Comparison of ENCODE assay signal across 22 cellular contexts in the genomic region with DNA sequence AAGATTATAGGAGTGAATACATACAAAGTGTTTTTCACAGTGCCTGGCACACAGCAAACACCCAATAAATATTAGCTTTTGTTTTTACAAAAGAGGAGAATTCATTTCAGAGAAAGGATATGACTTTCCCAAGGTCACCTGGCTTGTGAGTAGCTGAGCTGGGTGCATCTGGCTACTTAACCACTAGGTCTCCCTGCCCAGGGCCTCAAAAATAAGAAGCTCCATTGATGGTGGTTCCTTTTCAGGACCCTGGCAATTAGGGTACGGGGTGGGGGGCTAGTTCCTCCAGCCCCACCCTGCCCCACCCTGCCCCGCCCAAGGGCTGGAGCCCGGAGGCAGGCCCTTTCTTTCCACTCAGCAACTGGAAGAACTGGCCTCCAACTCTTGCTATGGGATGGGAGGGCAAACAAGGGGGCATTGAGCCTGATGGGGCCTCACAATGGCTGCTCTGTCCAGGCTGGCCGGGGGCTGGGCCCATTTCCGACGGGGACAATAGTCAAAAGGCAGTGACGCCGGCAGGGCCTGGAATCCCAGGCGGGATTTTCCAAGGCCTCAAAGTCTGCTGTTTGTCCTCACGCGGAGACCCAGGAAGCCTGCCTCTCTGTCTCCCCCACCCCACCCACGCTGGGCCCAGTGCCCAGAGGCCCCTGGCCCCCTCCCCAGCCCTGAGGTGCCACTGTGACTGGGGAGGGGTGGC. TPM values are rescaled to one million over a fixed set of nuclear protein-coding genes. Genes with fewer than 3 reads are reported as not detected.
DNase-seq lines count a peak whose midpoint lies in the region; ATAC-seq, FAIRE-seq and TF ChIP-seq lines count a peak whose summit lies in the region.
"Had no signal": no experiment of that assay in that cellular context is flagged by ENCODE, and none has a peak within 500 bp of the region (broad histone marks: within the 10 kb centered on the region; RNA-seq: fewer than 3 reads in every experiment).

No MANE protein-coding gene starts in this region.

- CTCF ChIA-PET in HepG2 (lab: Yijun Ruan, JAX; ENCODE audit: low intra/inter-chr PET ratio, low total read pairs) = no interaction called here
- CTCF ChIA-PET in activated CD8-positive, alpha-beta T cell treated with anti-CD3 and anti-CD28 coated beads for 36 hours (lab: Charles Lee) = interaction anchor here (0.7 to 27.5 kb wide), 5 partner anchors 8 to 58 kb away, joined by 3 to 602 read pairs (median 3); a partner anchor contains a TSS

- intact Hi-C loops in HepG2 (cut with micrococcal nuclease; ENCODE audit: unreplicated experiment) (no loop called here), right lobe of liver (cut with DNase I) (no loop called here), psoas muscle (cut with DNase I) (no loop called here)
- intact Hi-C loops in activated CD8-positive, alpha-beta T cell treated with anti-CD3 and anti-CD28 coated beads for 36 hours (cut with micrococcal nuclease) = no loop called here

- peaks cover 5% of the 10 kb centered on the region for H3K4me1 Mint-ChIP-seq in activated CD8-positive, alpha-beta T cell treated with anti-CD3 and anti-CD28 coated beads for 36 hours (ENCODE audit: low read depth)
- H3K4me1 Mint-ChIP-seq: activated B cell treated with CpG ODN at 0.5 μM for 24 hours had no signal

- H3K4me3 Mint-ChIP-seq in activated CD8-positive, alpha-beta T cell treated with anti-CD3 and anti-CD28 coated beads for 36 hours = no peak overlapping the region
- H3K4me3 Mint-ChIP-seq: activated B cell treated with CpG ODN at 0.5 μM for 24 hours; activated CD8-positive, alpha-beta memory T cell treated with anti-CD3 and anti-CD28 coated beads, Interleukin-2, amount 10 ng/mL, durations not matched to agents 7 days and 5 days; naive thymus-derived CD8-positive, alpha-beta T cell; T-helper 1 cell treated with Interleukin-12 subunit alpha and Interleukin-12 subunit beta and Interleukin-4 antibody, amounts not matched to agents 30 μg/mL and 1 μg/mL, for 36 hours had no signal

- no TSS peak for BruUV-seq in HepG2 (replicated peaks; lab: Mats Ljungman, UMichigan)

- H3K27me3 ChIP-seq in HepG2 (ENCODE audit: control insufficient read depth in 1 of 2, insufficient read depth in 2 of 2, low read length in 2 of 2) = no peaks in the 10 kb centered on the region
- H3K27me3 ChIP-seq in right lobe of liver = no peaks in the 10 kb centered on the region
- H3K27me3 ChIP-seq in psoas muscle (ENCODE audit: insufficient read depth in 3 of 3, low read length in 2 of 3) = no peaks in the 10 kb centered on the region
- H3K27me3 ChIP-seq: esophagus squamous epithelium had no signal

- peaks cover 1% of the 10 kb centered on the region for H3K27me3 Mint-ChIP-seq in activated CD8-positive, alpha-beta T cell treated with anti-CD3 and anti-CD28 coated beads for 36 hours
- H3K27me3 Mint-ChIP-seq: activated B cell treated with CpG ODN at 0.5 μM for 24 hours; activated CD8-positive, alpha-beta memory T cell treated with anti-CD3 and anti-CD28 coated beads, Interleukin-2, amount 10 ng/mL, durations not matched to agents 7 days and 5 days; naive thymus-derived CD8-positive, alpha-beta T cell had no signal

- ATAC-seq in HepG2 (peak; percentile 85), right lobe of liver (no peak), psoas muscle (no peak), HG02798 (IDR thresholded peaks at IDR 0.05; ENCODE audit: poor library complexity, unreplicated experiment) (no peak), GM19328 (IDR thresholded peaks at IDR 0.05; ENCODE audit: unreplicated experiment) (no peak), HG02981 (IDR thresholded peaks at IDR 0.05; ENCODE audit: unreplicated experiment) (no peak)
- no peak for ATAC-seq in activated CD8-positive, alpha-beta T cell treated with anti-CD3 and anti-CD28 coated beads for 36 hours
- ATAC-seq: activated CD8-positive, alpha-beta memory T cell treated with anti-CD3 and anti-CD28 coated beads, Interleukin-2, amount 10 ng/mL, durations not matched to agents 7 days and 5 days; left lobe of liver; naive thymus-derived CD8-positive, alpha-beta T cell had no signal

- peak in 1 of 2 experiments; percentile 46; a peak in 2 of 4 replicates for TF ChIP-seq EP300 in HepG2 (IDR thresholded peaks at IDR 0.05; ENCODE audit: low read depth in 2 of 2, low read length in 2 of 2)
- no peak for TF ChIP-seq EP300 in HepG2 (CRISPR knock-in tag; IDR thresholded peaks at IDR 0.05; ENCODE audit: borderline replicate concordance)

- DNase-seq in HepG2 (ENCODE audit: low spot score) = peak; percentile 91
- DNase-seq in right lobe of liver = no peak
- DNase-seq in hippocampal formation (lab: John Stamatoyannopoulos, UW) = peak; percentile 92 to 94
- DNase-seq in psoas muscle = no peak
- DNase-seq in activated CD8-positive, alpha-beta T cell treated with anti-CD3 and anti-CD28 coated beads for 36 hours = no peak
- DNase-seq: activated B cell treated with CpG ODN at 0.5 μM for 24 hours; activated CD8-positive, alpha-beta memory T cell treated with anti-CD3 and anti-CD28 coated beads, Interleukin-2, amount 10 ng/mL, durations not matched to agents 7 days and 5 days; activated naive CD4-positive, alpha-beta T cell; dermis blood vessel endothelial cell; esophagus squamous epithelium; naive thymus-derived CD8-positive, alpha-beta T cell; NCI-H1417; NCI-H226; stimulated activated CD4-positive, alpha-beta T cell treated with anti-CD3 and anti-CD28 coated beads, Interleukin-2, amount 100 ng/mL, for 24 hours; stimulated activated CD8-positive, alpha-beta memory T cell treated with anti-CD3 and anti-CD28 coated beads, Interleukin-4, amount 100 ng/mL, for 48 hours had no signal

- H3K36me3 Mint-ChIP-seq in activated CD8-positive, alpha-beta T cell treated with anti-CD3 and anti-CD28 coated beads for 36 hours (ENCODE audit: low read depth) = peaks cover 24% of the 10 kb centered on the region
- H3K36me3 Mint-ChIP-seq: activated CD8-positive, alpha-beta memory T cell treated with anti-CD3 and anti-CD28 coated beads, Interleukin-2, amount 10 ng/mL, durations not matched to agents 7 days and 5 days; naive thymus-derived CD8-positive, alpha-beta T cell had no signal

- no peak for TF ChIP-seq RAD21 in HepG2 (CRISPR knock-in tag; IDR thresholded peaks at IDR 0.05)

- peak overlapping the region; percentile 67 for H3K9ac ChIP-seq in HepG2 (ENCODE audit: insufficient read depth, low read depth, low read length)
- H3K9ac ChIP-seq: KMS-11 had no signal

- no peaks in the 10 kb centered on the region for H3K9me3 Mint-ChIP-seq in activated CD8-positive, alpha-beta T cell treated with anti-CD3 and anti-CD28 coated beads for 36 hours
- H3K9me3 Mint-ChIP-seq: activated B cell treated with CpG ODN at 0.5 μM for 24 hours; naive thymus-derived CD8-positive, alpha-beta T cell; T-helper 1 cell treated with Interleukin-12 subunit alpha and Interleukin-12 subunit beta and Interleukin-4 antibody, amounts not matched to agents 30 μg/mL and 1 μg/mL, for 36 hours had no signal

- TF ChIP-seq POLR2A in HepG2 (IDR thresholded peaks at IDR 0.05; ENCODE audit: insufficient read depth in 1 of 2, low read depth in 2 of 2, low read length in 2 of 2) (no peak), right lobe of liver (IDR thresholded peaks at IDR 0.05) (no peak)

- TF ChIP-seq CTCF in HepG2 (CRISPR knock-in tag; IDR thresholded peaks at IDR 0.05) = no peak
- no peak for TF ChIP-seq CTCF in right lobe of liver (IDR thresholded peaks at IDR 0.05)
- no peak for TF ChIP-seq CTCF in psoas muscle (IDR thresholded peaks at IDR 0.05)
- TF ChIP-seq CTCF in activated CD8-positive, alpha-beta T cell treated with anti-CD3 and anti-CD28 coated beads for 36 hours (IDR thresholded peaks at IDR 0.05) = no peak

- in situ Hi-C loops in HepG2 (cut with HindIII; ENCODE audit: extremely low pct_ligation_motif_present, low pct_unique_long_range_greater_than_20kb) = no loop called here

- H3K9me3 ChIP-seq in HepG2 (ENCODE audit: low read length) (no peaks in the 10 kb centered on the region), right lobe of liver (no peaks in the 10 kb centered on the region), psoas muscle (no peaks in the 10 kb centered on the region)
- H3K9me3 ChIP-seq: esophagus squamous epithelium had no signal

- WGBS in HepG2 (ENCODE audit: low lambda C conversion rate) = 6% methylated on average over 7 of the region's 12 CpGs
- 61% methylated on average over 2 of the region's 12 CpGs for WGBS in right lobe of liver (ENCODE audit: insufficient coverage, low coverage, low lambda C conversion rate, missing lambda C conversion rate)
- WGBS in psoas muscle, 3 donors = 62 to 70% (median 65%) methylated on average over 12 of the region's 12 CpGs

- H3K4me1 ChIP-seq in HepG2 (ENCODE audit: insufficient read depth, low read length) = peaks cover 53% of the 10 kb centered on the region
- H3K4me1 ChIP-seq in right lobe of liver = no peaks in the 10 kb centered on the region
- peaks cover 30% of the 10 kb centered on the region for H3K4me1 ChIP-seq in psoas muscle

- H4K20me1 ChIP-seq in HepG2 (ENCODE audit: insufficient read depth, low read length) = no peaks in the 10 kb centered on the region

- FAIRE-seq in HepG2 (lab: Jason Lieb, UNC) = peak; percentile 77

- peaks cover 4 to 20% of the 10 kb centered on the region in 2 experiments for H3K36me3 ChIP-seq in HepG2 (replicated peaks in 1 of 2; ENCODE audit: control insufficient read depth in 1 of 2, insufficient read depth in 2 of 2, low read length in 2 of 2)
- no peaks in the 10 kb centered on the region for H3K36me3 ChIP-seq in right lobe of liver
- peaks cover 0 to 32% of the 10 kb centered on the region in 2 donors for H3K36me3 ChIP-seq in psoas muscle (ENCODE audit: insufficient read depth in 1 of 2, low read depth in 1 of 2)

- H3K4me2 ChIP-seq in HepG2 (ENCODE audit: low read depth, low read length) = peak overlapping the region; percentile 53
- H3K4me2 ChIP-seq: KMS-11 had no signal

- H3K4me3 ChIP-seq in HepG2 (replicated peaks in 1 of 3; ENCODE audit: insufficient read depth in 1 of 3, low read depth in 2 of 3, low read length in 3 of 3) = peak overlapping the region in 1 of 3 experiments; percentile 12; a peak in 1 of 6 replicates
- H3K4me3 ChIP-seq in right lobe of liver = no peak overlapping the region
- no peak overlapping the region for H3K4me3 ChIP-seq in psoas muscle
- H3K4me3 ChIP-seq: esophagus squamous epithelium had no signal

- H3K27ac ChIP-seq in HepG2 (ENCODE audit: extremely low read length, insufficient read depth, low read length) = peak overlapping the region; percentile 81
- H3K27ac ChIP-seq in right lobe of liver = no peak overlapping the region
- H3K27ac ChIP-seq in psoas muscle = peak overlapping the region; percentile 75
- H3K27ac ChIP-seq: HL-60, KMS-11 had no signal

- POLR2A ChIA-PET in HepG2 (lab: Yijun Ruan, JAX) = interaction anchor here (1.2 to 5.3 kb wide), 3 partner anchors 8 to 29 kb away, joined by 4 to 58 read pairs (median 4); a partner anchor contains a TSS
- POLR2A ChIA-PET in activated CD8-positive, alpha-beta T cell treated with anti-CD3 and anti-CD28 coated beads for 36 hours (lab: Charles Lee) = interaction anchor here (1.7 kb wide), 1 partner anchor 35 kb away, joined by 5 read pairs; no protein-coding TSS in a partner anchor

- no peak overlapping the region for H2AFZ ChIP-seq in HepG2 (ENCODE audit: low read length)

- H3K27ac Mint-ChIP-seq in activated CD8-positive, alpha-beta T cell treated with anti-CD3 and anti-CD28 coated beads for 36 hours = no peak overlapping the region
- H3K27ac Mint-ChIP-seq: activated B cell treated with CpG ODN at 0.5 μM for 24 hours; activated CD8-positive, alpha-beta memory T cell treated with anti-CD3 and anti-CD28 coated beads, Interleukin-2, amount 10 ng/mL, durations not matched to agents 7 days and 5 days; naive thymus-derived CD8-positive, alpha-beta T cell; T-helper 1 cell treated with Interleukin-12 subunit alpha and Interleukin-12 subunit beta and Interleukin-4 antibody, amounts not matched to agents 30 μg/mL and 1 μg/mL, for 36 hours had no signal

- H3K79me2 ChIP-seq in HepG2 (ENCODE audit: insufficient read depth, low read length) = no peaks in the 10 kb centered on the region

RNA-seq across cellular contexts. Expression of a gene that starts 8.2 kb away (rescaled TPM):
- 66.7 and 67.7 TPM in 2 replicates for total RNA-seq in HepG2 (2016; rRNA removed; fragmentation: Illumina TruSeq; extraction: Trizol)
- 24.9 and 31.4 TPM in 2 replicates for total RNA-seq in HepG2 (2016; cell fraction: cytosol; rRNA removed; fragmentation: Illumina TruSeq; extraction: Trizol; ENCODE audit: low read depth)
- total RNA-seq in HepG2 (2016; cell fraction: insoluble cytoplasmic fraction; rRNA removed; fragmentation: Illumina TruSeq; extraction: Trizol) = 67.1 and 68.7 TPM in 2 replicates
- 38.8 and 52.9 TPM in 2 replicates for total RNA-seq in HepG2 (2016; cell fraction: membrane; rRNA removed; fragmentation: Illumina TruSeq; extraction: Trizol)
- total RNA-seq in HepG2 (2016; cell fraction: nucleus; rRNA removed; fragmentation: Illumina TruSeq; extraction: Trizol) = 31.7 and 32.7 TPM in 2 replicates
- polyA plus RNA-seq in HepG2 (2011; rRNA removed) = 58.2 and 60.2 TPM in 2 replicates
- polyA plus RNA-seq in HepG2 (2011; cell fraction: cytosol; rRNA removed) = 84.5 and 95.4 TPM in 2 replicates
- polyA plus RNA-seq in HepG2 (2011; cell fraction: nucleus; rRNA removed) = 55.3 and 57.9 TPM in 2 replicates
- polyA plus RNA-seq in HepG2 (2012) = 27.2 and 33.1 TPM in 2 replicates
- 16.9 and 28.4 TPM in 2 replicates for polyA plus RNA-seq in HepG2 (2016; cell fraction: cytosol; fragmentation: Illumina TruSeq; extraction: Trizol; ENCODE audit: low read depth)
- 57.3 and 61.7 TPM in 2 replicates for polyA plus RNA-seq in HepG2 (2016; cell fraction: insoluble cytoplasmic fraction; fragmentation: Illumina TruSeq; extraction: Trizol; ENCODE audit: low read depth)
- polyA plus RNA-seq in HepG2 (2016; cell fraction: membrane; fragmentation: Illumina TruSeq; extraction: Trizol; ENCODE audit: low read depth) = 24.0 and 35.4 TPM in 2 replicates
- polyA plus RNA-seq in HepG2 (2016; cell fraction: nucleus; fragmentation: Illumina TruSeq; extraction: Trizol; ENCODE audit: insufficient read depth, low read depth) = 51.5 and 54.0 TPM in 2 replicates
- 106 and 147 TPM in 2 replicates for polyA minus RNA-seq in HepG2 (2011; rRNA and poly(A)+ RNA removed; ENCODE audit: low replicate concordance)
- 15.6 and 16.2 TPM in 2 replicates for polyA minus RNA-seq in HepG2 (2011; cell fraction: cytosol; rRNA and poly(A)+ RNA removed)
- 12.8 and 16.7 TPM in 2 replicates for polyA minus RNA-seq in HepG2 (2011; cell fraction: nucleus; rRNA and poly(A)+ RNA removed)
- total RNA-seq in right lobe of liver = 10 to 100 TPM; 17.4 to 29.7 (median 21.0) TPM
- 10 to 100 TPM; 25.1 to 35.3 (median 26.5) TPM for total RNA-seq in psoas muscle
- polyA plus RNA-seq in psoas muscle = 100 to 1,000 TPM in 1 of 3 donors, 10 to 100 TPM in 2; 39.5 to 154 (median 90.0) TPM
- total RNA-seq in activated CD8-positive, alpha-beta T cell treated with anti-CD3 and anti-CD28 coated beads for 36 hours = 10 to 100 TPM; 25.6 to 28.4 TPM

RNA-seq across cellular contexts. Expression of a gene that starts 10.4 kb away (rescaled TPM):
- total RNA-seq in HepG2 (2016; rRNA removed; fragmentation: Illumina TruSeq; extraction: Trizol) (4.6 and 5.7 TPM in 2 replicates), right lobe of liver (1 to 10 TPM; 5.0 to 8.8 (median 7.7) TPM), psoas muscle (10 to 100 TPM; 17.5 to 92.8 (median 56.9) TPM)
- total RNA-seq in HepG2 (2016; cell fraction: cytosol; rRNA removed; fragmentation: Illumina TruSeq; extraction: Trizol; ENCODE audit: low read depth) = 8.4 and 9.3 TPM in 2 replicates
- 3.8 and 7.6 TPM in 2 replicates for total RNA-seq in HepG2 (2016; cell fraction: insoluble cytoplasmic fraction; rRNA removed; fragmentation: Illumina TruSeq; extraction: Trizol)
- total RNA-seq in HepG2 (2016; cell fraction: membrane; rRNA removed; fragmentation: Illumina TruSeq; extraction: Trizol) = 5.8 and 6.3 TPM in 2 replicates
- total RNA-seq in HepG2 (2016; cell fraction: nucleus; rRNA removed; fragmentation: Illumina TruSeq; extraction: Trizol) = 8.9 and 10.0 TPM in 2 replicates
- polyA plus RNA-seq in HepG2 (2011; rRNA removed) (15.2 and 16.5 TPM in 2 replicates), psoas muscle (10 to 100 TPM; 35.5 to 74.0 (median 50.2) TPM)
- polyA plus RNA-seq in HepG2 (2011; cell fraction: cytosol; rRNA removed) = 7.6 and 13.1 TPM in 2 replicates
- polyA plus RNA-seq in HepG2 (2011; cell fraction: nucleus; rRNA removed) = 26.2 and 46.7 TPM in 2 replicates
- 6.4 and 16.5 TPM in 2 replicates for polyA plus RNA-seq in HepG2 (2012)
- polyA plus RNA-seq in HepG2 (2016; cell fraction: cytosol; fragmentation: Illumina TruSeq; extraction: Trizol; ENCODE audit: low read depth) = 1.6 and 1.7 TPM in 2 replicates
- polyA plus RNA-seq in HepG2 (2016; cell fraction: insoluble cytoplasmic fraction; fragmentation: Illumina TruSeq; extraction: Trizol; ENCODE audit: low read depth) = 5.3 and 8.6 TPM in 2 replicates
- 3.4 and 3.9 TPM in 2 replicates for polyA plus RNA-seq in HepG2 (2016; cell fraction: membrane; fragmentation: Illumina TruSeq; extraction: Trizol; ENCODE audit: low read depth)
- polyA plus RNA-seq in HepG2 (2016; cell fraction: nucleus; fragmentation: Illumina TruSeq; extraction: Trizol; ENCODE audit: insufficient read depth, low read depth) = 22.7 TPM in 2 replicates
- polyA minus RNA-seq in HepG2 (2011; rRNA and poly(A)+ RNA removed; ENCODE audit: low replicate concordance) = 28.6 and 56.6 TPM in 2 replicates
- 10.8 and 14.1 TPM in 2 replicates for polyA minus RNA-seq in HepG2 (2011; cell fraction: cytosol; rRNA and poly(A)+ RNA removed)
- 11.8 and 13.0 TPM in 2 replicates for polyA minus RNA-seq in HepG2 (2011; cell fraction: nucleus; rRNA and poly(A)+ RNA removed)
- total RNA-seq in activated CD8-positive, alpha-beta T cell treated with anti-CD3 and anti-CD28 coated beads for 36 hours = 100 to 1,000 TPM; 120 to 128 TPM

RNA-seq across cellular contexts. Expression of a gene that starts 17.9 kb away (rescaled TPM):
- not detected in 2 replicates for total RNA-seq in HepG2 (2016; rRNA removed; fragmentation: Illumina TruSeq; extraction: Trizol)
- not detected in 2 replicates for total RNA-seq in HepG2 (2016; cell fraction: cytosol; rRNA removed; fragmentation: Illumina TruSeq; extraction: Trizol; ENCODE audit: low read depth)
- total RNA-seq in HepG2 (2016; cell fraction: insoluble cytoplasmic fraction; rRNA removed; fragmentation: Illumina TruSeq; extraction: Trizol) = not detected in 2 replicates
- not detected in 2 replicates for total RNA-seq in HepG2 (2016; cell fraction: membrane; rRNA removed; fragmentation: Illumina TruSeq; extraction: Trizol)
- total RNA-seq in HepG2 (2016; cell fraction: nucleus; rRNA removed; fragmentation: Illumina TruSeq; extraction: Trizol) = not detected in 2 replicates
- 0.07 TPM in 1 of 2 replicates, not detected in the other for polyA plus RNA-seq in HepG2 (2011; rRNA removed)
- polyA plus RNA-seq in HepG2 (2011; cell fraction: cytosol; rRNA removed) = not detected in 2 replicates
- polyA plus RNA-seq in HepG2 (2011; cell fraction: nucleus; rRNA removed) = not detected in 2 replicates
- not detected in 2 replicates for polyA plus RNA-seq in HepG2 (2012)
- not detected in 2 replicates for polyA plus RNA-seq in HepG2 (2016; cell fraction: cytosol; fragmentation: Illumina TruSeq; extraction: Trizol; ENCODE audit: low read depth)
- polyA plus RNA-seq in HepG2 (2016; cell fraction: insoluble cytoplasmic fraction; fragmentation: Illumina TruSeq; extraction: Trizol; ENCODE audit: low read depth) = not detected in 2 replicates
- not detected in 2 replicates for polyA plus RNA-seq in HepG2 (2016; cell fraction: membrane; fragmentation: Illumina TruSeq; extraction: Trizol; ENCODE audit: low read depth)
- polyA plus RNA-seq in HepG2 (2016; cell fraction: nucleus; fragmentation: Illumina TruSeq; extraction: Trizol; ENCODE audit: insufficient read depth, low read depth) = not detected in 2 replicates
- not detected in 2 replicates for polyA minus RNA-seq in HepG2 (2011; rRNA and poly(A)+ RNA removed; ENCODE audit: low replicate concordance)
- not detected in 2 replicates for polyA minus RNA-seq in HepG2 (2011; cell fraction: cytosol; rRNA and poly(A)+ RNA removed)
- polyA minus RNA-seq in HepG2 (2011; cell fraction: nucleus; rRNA and poly(A)+ RNA removed) = 0.39 TPM in 1 of 2 replicates, not detected in the other
- total RNA-seq in right lobe of liver = not detected
- total RNA-seq in psoas muscle = under 1 TPM in 2 of 4 donors, not detected in 2; 0.16 to 0.32 TPM
- polyA plus RNA-seq in psoas muscle = under 1 TPM in 1 of 3 donors, not detected in 2; 0.20 TPM
- not detected for total RNA-seq in activated CD8-positive, alpha-beta T cell treated with anti-CD3 and anti-CD28 coated beads for 36 hours
- total RNA-seq: activated B cell treated with CpG ODN at 0.5 μM for 24 hours; activated CD8-positive, alpha-beta memory T cell treated with anti-CD3 and anti-CD28 coated beads, Interleukin-2, amount 10 ng/mL, durations not matched to agents 7 days and 5 days; dermis blood vessel endothelial cell; left lobe of liver; naive thymus-derived CD8-positive, alpha-beta T cell had no signal
- polyA plus RNA-seq: naive thymus-derived CD8-positive, alpha-beta T cell had no signal

RNA-seq across cellular contexts. Expression of a gene that starts 54.9 kb away (rescaled TPM):
- total RNA-seq in HepG2 (2016; rRNA removed; fragmentation: Illumina TruSeq; extraction: Trizol) = 7.2 and 10.9 TPM in 2 replicates
- total RNA-seq in HepG2 (2016; cell fraction: cytosol; rRNA removed; fragmentation: Illumina TruSeq; extraction: Trizol; ENCODE audit: low read depth) = 3.8 and 3.9 TPM in 2 replicates
- total RNA-seq in HepG2 (2016; cell fraction: insoluble cytoplasmic fraction; rRNA removed; fragmentation: Illumina TruSeq; extraction: Trizol) = 5.9 and 12.2 TPM in 2 replicates
- total RNA-seq in HepG2 (2016; cell fraction: membrane; rRNA removed; fragmentation: Illumina TruSeq; extraction: Trizol) = 6.3 and 7.1 TPM in 2 replicates
- total RNA-seq in HepG2 (2016; cell fraction: nucleus; rRNA removed; fragmentation: Illumina TruSeq; extraction: Trizol) = 8.6 and 10.4 TPM in 2 replicates
- polyA plus RNA-seq in HepG2 (2011; rRNA removed) = 2.9 and 4.5 TPM in 2 replicates
- polyA plus RNA-seq in HepG2 (2011; cell fraction: cytosol; rRNA removed) = 3.7 and 3.8 TPM in 2 replicates
- polyA plus RNA-seq in HepG2 (2011; cell fraction: nucleus; rRNA removed) = 7.5 and 12.9 TPM in 2 replicates
- polyA plus RNA-seq in HepG2 (2012) = 3.6 and 4.0 TPM in 2 replicates
- 0.84 and 1.5 TPM in 2 replicates for polyA plus RNA-seq in HepG2 (2016; cell fraction: cytosol; fragmentation: Illumina TruSeq; extraction: Trizol; ENCODE audit: low read depth)
- polyA plus RNA-seq in HepG2 (2016; cell fraction: insoluble cytoplasmic fraction; fragmentation: Illumina TruSeq; extraction: Trizol; ENCODE audit: low read depth) = 5.5 TPM in 2 replicates
- polyA plus RNA-seq in HepG2 (2016; cell fraction: membrane; fragmentation: Illumina TruSeq; extraction: Trizol; ENCODE audit: low read depth) = 2.0 and 2.7 TPM in 2 replicates
- 17.1 and 20.1 TPM in 2 replicates for polyA plus RNA-seq in HepG2 (2016; cell fraction: nucleus; fragmentation: Illumina TruSeq; extraction: Trizol; ENCODE audit: insufficient read depth, low read depth)
- polyA minus RNA-seq in HepG2 (2011; rRNA and poly(A)+ RNA removed; ENCODE audit: low replicate concordance) = 0.21 and 6.7 TPM in 2 replicates
- 1.3 and 2.7 TPM in 2 replicates for polyA minus RNA-seq in HepG2 (2011; cell fraction: cytosol; rRNA and poly(A)+ RNA removed)
- 4.9 and 8.2 TPM in 2 replicates for polyA minus RNA-seq in HepG2 (2011; cell fraction: nucleus; rRNA and poly(A)+ RNA removed)
- 1 to 10 TPM; 2.9 to 6.5 (median 3.9) TPM for total RNA-seq in right lobe of liver
- 10 to 100 TPM in 3 of 4 donors, 1 to 10 TPM in 1; 8.0 to 12.8 (median 11.5) TPM for total RNA-seq in psoas muscle
- polyA plus RNA-seq in psoas muscle = 1 to 10 TPM; 5.5 to 9.6 (median 6.8) TPM
- total RNA-seq in activated CD8-positive, alpha-beta T cell treated with anti-CD3 and anti-CD28 coated beads for 36 hours = 10 to 100 TPM; 26.0 to 26.4 TPM

Comparison
In these comparisons a context has a peak if more than half of its experiments do, and no peak if none do; other contexts are left out.
1. DNase-seq: peak in HepG2 (single experiment) and hippocampal formation (2 of 2); none in right lobe of liver (0 of 3), psoas muscle (0 of 2) and activated CD8-positive, alpha-beta T cell treated with anti-CD3 and anti-CD28 coated beads for 36 hours (single experiment).
2. H3K27ac ChIP-seq: peak in HepG2 (single experiment) and psoas muscle (single experiment); none in right lobe of liver (0 of 3).